ENCODE assay signal across 16 cellular contexts in the genomic region with DNA sequence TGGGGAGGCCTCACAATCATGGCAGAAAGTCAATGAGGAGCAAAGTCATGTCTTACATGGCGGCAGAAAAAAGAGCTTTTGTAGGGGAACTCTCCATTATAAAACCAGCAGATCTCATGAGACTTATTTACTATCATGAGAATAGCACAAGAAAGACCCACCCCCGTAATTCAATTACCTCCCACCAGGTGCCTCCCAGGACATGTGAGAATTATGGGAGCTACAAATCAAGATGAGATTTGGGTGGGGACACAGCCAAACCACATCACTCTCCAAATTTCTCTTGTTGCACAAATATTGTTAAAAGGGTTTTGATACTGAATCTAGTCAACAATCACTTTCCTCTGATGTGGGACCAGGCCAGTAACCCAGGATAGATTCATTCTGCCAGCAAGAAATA.
DNase-seq lines count a peak whose midpoint lies in the region; ATAC-seq lines count a peak whose summit lies in the region.
"Had no signal": no experiment of that assay in that cellular context is flagged by ENCODE, and none has a peak within 500 bp of the region (broad histone marks: within the 10 kb centered on the region; RNA-seq: fewer than 3 reads in every experiment).

No MANE protein-coding gene starts in this region.

- ATAC-seq in activated naive CD8-positive, alpha-beta T cell treated with anti-CD3 and anti-CD28 coated beads, Interleukin-2, amount 50 U/mL, for 24 hours: no peak
- ATAC-seq in activated T-cell treated with anti-CD3 and anti-CD28 coated beads, Interleukin-2, amount 50 U/mL, for 72 hours (replicated peaks in 1 of 2): no peak
- ATAC-seq in GM21447 (IDR thresholded peaks at IDR 0.05; ENCODE audit: unreplicated experiment): no peak
- ATAC-seq: heart right ventricle, T-cell had no signal

- DNase-seq in stimulated activated CD4-positive, alpha-beta T cell treated with anti-CD3 and anti-CD28 coated beads, Interleukin-15, amount 100 ng/mL, for 24 hours: peak; percentile 2
- no peak for DNase-seq in stimulated activated CD4-positive, alpha-beta T cell treated with anti-CD3 and anti-CD28 coated beads, Interleukin-2, amount 100 ng/mL, for 24 hours
- DNase-seq in MV-4-11 (lab: John Stamatoyannopoulos, UW) (peak; percentile 1), glomerular visceral epithelial cell (ENCODE audit: extremely low spot score) (no peak)
- DNase-seq in activated naive CD8-positive, alpha-beta T cell treated with anti-CD3 and anti-CD28 coated beads, Interleukin-2, amount 50 U/mL, for 24 hours: peak; percentile 3
- DNase-seq in central memory CD4-positive, alpha-beta T cell: no peak
- DNase-seq in activated T-cell treated with anti-CD3 and anti-CD28 coated beads, Interleukin-2, amount 50 U/mL, for 72 hours: no peak
- DNase-seq: activated CD4-positive, alpha-beta T cell treated with anti-CD3 and anti-CD28 coated beads, Interleukin-2, amount 50 U/mL, for 1 hour; cerebellar nuclear complex; effector memory CD4-positive, alpha-beta T cell; GM23248; heart right ventricle; Kasumi-1; NCI-H774; T-cell had no signal

- H3K4me3 Mint-ChIP-seq in activated naive CD8-positive, alpha-beta T cell treated with anti-CD3 and anti-CD28 coated beads, Interleukin-2, amount 50 U/mL, for 24 hours: no peak overlapping the region
- no peak overlapping the region for H3K4me3 Mint-ChIP-seq in activated T-cell treated with anti-CD3 and anti-CD28 coated beads, Interleukin-2, amount 50 U/mL, for 72 hours
- H3K4me3 Mint-ChIP-seq: T-cell had no signal

- H3K27me3 Mint-ChIP-seq in activated naive CD8-positive, alpha-beta T cell treated with anti-CD3 and anti-CD28 coated beads, Interleukin-2, amount 50 U/mL, for 24 hours: no peaks in the 10 kb centered on the region
- H3K27me3 Mint-ChIP-seq in activated T-cell treated with anti-CD3 and anti-CD28 coated beads, Interleukin-2, amount 50 U/mL, for 72 hours (ENCODE audit: low read depth): no peaks in the 10 kb centered on the region
- H3K27me3 Mint-ChIP-seq: T-cell had no signal

- H3K4me1 Mint-ChIP-seq in activated naive CD8-positive, alpha-beta T cell treated with anti-CD3 and anti-CD28 coated beads, Interleukin-2, amount 50 U/mL, for 24 hours: no peaks in the 10 kb centered on the region
- no peaks in the 10 kb centered on the region for H3K4me1 Mint-ChIP-seq in activated T-cell treated with anti-CD3 and anti-CD28 coated beads, Interleukin-2, amount 50 U/mL, for 72 hours (ENCODE audit: low read depth)
- H3K4me1 Mint-ChIP-seq: T-cell had no signal

- no peak overlapping the region for H3K27ac Mint-ChIP-seq in activated naive CD8-positive, alpha-beta T cell treated with anti-CD3 and anti-CD28 coated beads, Interleukin-2, amount 50 U/mL, for 24 hours
- H3K27ac Mint-ChIP-seq in activated T-cell treated with anti-CD3 and anti-CD28 coated beads, Interleukin-2, amount 50 U/mL, for 72 hours: no peak overlapping the region
- H3K27ac Mint-ChIP-seq: T-cell had no signal

- H3K36me3 Mint-ChIP-seq in activated naive CD8-positive, alpha-beta T cell treated with anti-CD3 and anti-CD28 coated beads, Interleukin-2, amount 50 U/mL, for 24 hours (ENCODE audit: low read depth): no peaks in the 10 kb centered on the region
- peaks cover 1 to 5% of the 10 kb centered on the region in 2 donors for H3K36me3 Mint-ChIP-seq in activated T-cell treated with anti-CD3 and anti-CD28 coated beads, Interleukin-2, amount 50 U/mL, for 72 hours (ENCODE audit: insufficient read depth in 2 of 2)
- H3K36me3 Mint-ChIP-seq: T-cell had no signal

- peaks cover 34% of the 10 kb centered on the region for H3K9me3 Mint-ChIP-seq in activated naive CD8-positive, alpha-beta T cell treated with anti-CD3 and anti-CD28 coated beads, Interleukin-2, amount 50 U/mL, for 24 hours
- peaks cover 14 to 23% of the 10 kb centered on the region in 2 donors for H3K9me3 Mint-ChIP-seq in activated T-cell treated with anti-CD3 and anti-CD28 coated beads, Interleukin-2, amount 50 U/mL, for 72 hours

Comparison
In these comparisons a context has a peak if more than half of its experiments do, and no peak if none do; other contexts are left out.
1. DNase-seq: peak in stimulated activated CD4-positive, alpha-beta T cell treated with anti-CD3 and anti-CD28 coated beads, Interleukin-15, amount 100 ng/mL, for 24 hours (single experiment), MV-4-11 (single experiment) and activated naive CD8-positive, alpha-beta T cell treated with anti-CD3 and anti-CD28 coated beads, Interleukin-2, amount 50 U/mL, for 24 hours (single experiment); none in stimulated activated CD4-positive, alpha-beta T cell treated with anti-CD3 and anti-CD28 coated beads, Interleukin-2, amount 100 ng/mL, for 24 hours (0 of 2), central memory CD4-positive, alpha-beta T cell (single experiment), glomerular visceral epithelial cell (single experiment) and activated T-cell treated with anti-CD3 and anti-CD28 coated beads, Interleukin-2, amount 50 U/mL, for 72 hours (0 of 2).